Comparison of ENCODE assay signal across 12 cellular contexts in the genomic region with DNA sequence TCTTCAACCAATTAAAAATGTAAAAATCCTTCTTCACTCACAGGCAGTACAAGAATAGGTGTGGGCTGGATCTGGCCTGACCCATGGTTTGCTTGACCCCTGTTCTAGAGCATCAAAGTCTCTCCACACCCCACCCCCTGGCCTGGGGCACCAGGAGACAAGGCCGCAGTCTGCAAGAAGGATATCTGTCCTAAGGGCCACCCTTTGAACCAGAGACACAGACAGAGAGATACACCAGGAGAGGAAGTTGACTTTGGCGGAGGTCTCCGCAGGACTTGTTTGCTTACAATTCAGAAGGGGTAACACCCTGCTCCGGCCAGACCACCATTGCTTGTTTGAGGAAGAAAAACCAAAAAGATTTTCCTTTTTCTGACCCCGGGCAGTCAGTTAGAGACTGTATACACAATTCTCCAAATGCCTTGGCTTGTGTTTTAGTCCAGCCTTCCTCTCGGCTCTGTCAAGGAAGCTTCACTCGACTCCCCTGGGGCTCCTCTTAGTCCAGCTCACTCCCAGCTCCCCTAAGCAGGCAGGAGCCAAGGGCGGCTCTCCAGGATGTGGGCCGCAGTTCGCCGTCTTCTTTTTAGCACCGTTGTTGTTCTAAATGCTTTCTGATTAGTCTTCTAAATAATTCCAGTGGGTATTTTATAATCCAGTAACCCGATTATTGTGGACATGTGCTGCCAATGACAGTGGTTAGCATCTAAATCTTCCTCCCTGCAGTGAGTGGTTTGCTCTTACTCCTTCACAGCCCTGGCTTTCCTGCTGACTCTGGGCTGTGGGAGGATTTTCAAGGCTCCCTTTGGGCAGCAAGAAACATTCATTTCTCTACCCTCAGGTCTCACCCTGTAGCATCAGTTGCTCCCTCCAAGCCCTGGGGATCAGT. TPM values are rescaled to one million over a fixed set of nuclear protein-coding genes. Genes with fewer than 3 reads are reported as not detected.
DNase-seq lines count a peak whose midpoint lies in the region; ATAC-seq, FAIRE-seq and TF ChIP-seq lines count a peak whose summit lies in the region.
"Had no signal": no experiment of that assay in that cellular context is flagged by ENCODE, and none has a peak within 500 bp of the region (broad histone marks: within the 10 kb centered on the region; RNA-seq: fewer than 3 reads in every experiment).

No MANE protein-coding gene starts in this region.

- H3K4me3 Mint-ChIP-seq in naive thymus-derived CD8-positive, alpha-beta T cell = peak overlapping the region in 1 of 10 donors; percentile 42
- H3K4me3 Mint-ChIP-seq: activated CD4-positive, alpha-beta memory T cell treated with anti-CD3 and anti-CD28 coated beads for 36 hours; stimulated activated naive CD8-positive, alpha-beta T cell treated with anti-CD3 and anti-CD28 coated beads, Interleukin-15, Interleukin-2, amounts not matched to agents 100 ng/mL and 50 ng/mL, for 24 hours had no signal

- intact Hi-C loops in Right ventricle myocardium inferior (cut with DNase I) (no loop called here), cardiac septum (cut with DNase I) (no loop called here)

- H3K4me1 ChIP-seq in fibroblast of lung (ENCODE audit: control insufficient read depth, extremely low read depth, insufficient read depth, low read length) = peaks cover 48% of the 10 kb centered on the region

- peak; percentile 87 for ATAC-seq in Right ventricle myocardium inferior
- no peak for ATAC-seq in naive thymus-derived CD8-positive, alpha-beta T cell
- ATAC-seq in HG02970 (IDR thresholded peaks at IDR 0.05; ENCODE audit: low FRiP score, unreplicated experiment) = no peak

- H3K4me2 ChIP-seq in fibroblast of lung (ENCODE audit: extremely low read depth, insufficient read depth, low read length) = no peak overlapping the region

- no peaks in the 10 kb centered on the region for H3K27me3 ChIP-seq in fibroblast of lung (ENCODE audit: control insufficient read depth, insufficient read depth, low read length)

- no peaks in the 10 kb centered on the region for H3K9me3 Mint-ChIP-seq in naive thymus-derived CD8-positive, alpha-beta T cell
- H3K9me3 Mint-ChIP-seq: activated CD4-positive, alpha-beta memory T cell treated with anti-CD3 and anti-CD28 coated beads for 36 hours; stimulated activated naive CD8-positive, alpha-beta T cell treated with anti-CD3 and anti-CD28 coated beads, Interleukin-15, Interleukin-2, amounts not matched to agents 100 ng/mL and 50 ng/mL, for 24 hours had no signal

- H3K9me3 ChIP-seq in fibroblast of lung (ENCODE audit: control insufficient read depth, insufficient read depth, low read depth, low read length) = no peaks in the 10 kb centered on the region

- no peaks in the 10 kb centered on the region for H4K20me1 ChIP-seq in fibroblast of lung (ENCODE audit: control insufficient read depth, extremely low read depth, insufficient read depth, low read length)

- H3K36me3 ChIP-seq in fibroblast of lung (ENCODE audit: control insufficient read depth, insufficient read depth, low read length) = peaks cover 2% of the 10 kb centered on the region

- TF ChIP-seq CTCF in fibroblast of lung (conservative IDR thresholded peaks at IDR 0.05 in 1 of 2, IDR thresholded peaks at IDR 0.05 in 1 of 2; ENCODE audit: low read depth in 1 of 2, low read length in 2 of 2) = no peak

- H3K9ac ChIP-seq in fibroblast of lung (ENCODE audit: insufficient read depth, low read length) = no peak overlapping the region

- H3K4me1 Mint-ChIP-seq in naive thymus-derived CD8-positive, alpha-beta T cell = peaks cover 38 to 59% (median 53%) of the 10 kb centered on the region in 4 donors

- POLR2A ChIA-PET in naive thymus-derived CD8-positive, alpha-beta T cell (lab: Charles Lee) = interaction anchor here (0.6 to 5.3 kb wide), 2 partner anchors 36 to 113 kb away, joined by 6 to 26 read pairs; no protein-coding TSS in a partner anchor

- DNase-seq in Right ventricle myocardium inferior (ENCODE audit: missing footprints) (peak; percentile 72), cardiac septum (ENCODE audit: low spot score) (no peak), fibroblast of lung (ENCODE audit: low read depth in 2 of 2) (peak in 1 of 2 donors; percentile 63), ecto neural progenitor cell (ENCODE audit: low spot score) (no peak), RCC 7860 (ENCODE audit: low spot score) (no peak), RKO (ENCODE audit: low spot score) (no peak)
- DNase-seq in naive thymus-derived CD8-positive, alpha-beta T cell = no peak
- DNase-seq: activated CD4-positive, alpha-beta memory T cell treated with anti-CD3 and anti-CD28 coated beads for 36 hours; NCI-H446 treated with DMSO at 0.1 percent for 48 hours had no signal

- H3K27me3 Mint-ChIP-seq in naive thymus-derived CD8-positive, alpha-beta T cell = no peaks in the 10 kb centered on the region
- H3K27me3 Mint-ChIP-seq: activated CD4-positive, alpha-beta memory T cell treated with anti-CD3 and anti-CD28 coated beads for 36 hours; stimulated activated naive CD8-positive, alpha-beta T cell treated with anti-CD3 and anti-CD28 coated beads, Interleukin-15, Interleukin-2, amounts not matched to agents 100 ng/mL and 50 ng/mL, for 24 hours had no signal

- peak overlapping the region in 8 of 10 donors; percentile 84 to 99 (median 93) for H3K27ac Mint-ChIP-seq in naive thymus-derived CD8-positive, alpha-beta T cell
- H3K27ac Mint-ChIP-seq: activated CD4-positive, alpha-beta memory T cell treated with anti-CD3 and anti-CD28 coated beads for 36 hours; stimulated activated naive CD8-positive, alpha-beta T cell treated with anti-CD3 and anti-CD28 coated beads, Interleukin-15, Interleukin-2, amounts not matched to agents 100 ng/mL and 50 ng/mL, for 24 hours had no signal

- peaks cover 9% of the 10 kb centered on the region for H3K79me2 ChIP-seq in fibroblast of lung (ENCODE audit: control insufficient read depth, insufficient read depth, low read length)

- H3K27ac ChIP-seq in fibroblast of lung (ENCODE audit: insufficient read depth, low read length) = peak overlapping the region; percentile 44

- no peak overlapping the region for H3K4me3 ChIP-seq in fibroblast of lung (replicated peaks in 1 of 4; ENCODE audit: control extremely low read depth in 1 of 4, insufficient read depth in 1 of 4, low read depth in 3 of 4, low read length in 4 of 4)

- peaks cover 0 to 6% (median 0%) of the 10 kb centered on the region in 3 donors for H3K36me3 Mint-ChIP-seq in naive thymus-derived CD8-positive, alpha-beta T cell

- no peak overlapping the region for H2AFZ ChIP-seq in fibroblast of lung (ENCODE audit: low read length)

- FAIRE-seq in RCC 7860 (lab: Jason Lieb, UNC) = no peak
- FAIRE-seq: H54 had no signal

RNA-seq across cellular contexts. Expression of gene MRPS10, which starts 58.6 kb away (rescaled TPM):
- total RNA-seq in Right ventricle myocardium inferior (62.3 TPM), cardiac septum (54.9 TPM), fibroblast of lung (46.5 and 67.5 TPM in 2 replicates)
- polyA plus RNA-seq in fibroblast of lung = 70.9 and 74.1 TPM in 2 replicates
- 42.4 and 44.4 TPM in 2 replicates for polyA plus RNA-seq in fibroblast of lung (2012)
- polyA minus RNA-seq in fibroblast of lung (ENCODE audit: low replicate concordance) = 2.0 and 4.2 TPM in 2 replicates
- total RNA-seq in naive thymus-derived CD8-positive, alpha-beta T cell = 10 to 100 TPM; 29.0 to 31.8 TPM
- 10 to 100 TPM; 48.1 to 57.6 (median 48.4) TPM for polyA plus RNA-seq in naive thymus-derived CD8-positive, alpha-beta T cell
